ENCODE assay signal across 11 cellular contexts in genomic region chr20:44134897-44135810, GRCh38. TPM values are rescaled to one million over a fixed set of nuclear protein-coding genes. Genes with fewer than 3 reads are reported as not detected.
DNase-seq lines count a peak whose midpoint lies in the region; ATAC-seq and TF ChIP-seq lines count a peak whose summit lies in the region.
"Had no signal": no experiment of that assay in that cellular context is flagged by ENCODE, and none has a peak within 500 bp of the region (broad histone marks: within the 10 kb centered on the region; RNA-seq: fewer than 3 reads in every experiment).

No MANE protein-coding gene starts in this region.

- ATAC-seq in IMR-90 (ENCODE audit: low read depth) (peak; percentile 50), left colon (no peak), HG02798 (IDR thresholded peaks at IDR 0.05; ENCODE audit: poor library complexity, unreplicated experiment) (no peak)
- peak; percentile 49 for ATAC-seq in activated CD8-positive, alpha-beta T cell treated with anti-CD3 and anti-CD28 coated beads, Interleukin-2, amount 10 ng/mL, durations not matched to agents 7 days and 5 days
- ATAC-seq in naive thymus-derived CD4-positive, alpha-beta T cell, result peak; percentile 9

- in situ Hi-C loops in IMR-90 (cut with MboI; ENCODE audit: low sequenced_read_pairs), result no loop called here

- peaks cover 11% of the 10 kb centered on the region for H3K27me3 Mint-ChIP-seq in activated CD8-positive, alpha-beta T cell treated with anti-CD3 and anti-CD28 coated beads, Interleukin-2, amount 10 ng/mL, durations not matched to agents 7 days and 5 days (ENCODE audit: low read depth)
- peaks cover 5 to 11% (median 6%) of the 10 kb centered on the region in 5 donors for H3K27me3 Mint-ChIP-seq in naive thymus-derived CD4-positive, alpha-beta T cell
- H3K27me3 Mint-ChIP-seq: activated T-cell treated with anti-CD3 and anti-CD28 coated beads, Interleukin-2, amount 50 U/mL, for 24 hours had no signal

- peak overlapping the region; percentile 96 for H3K4ac ChIP-seq in IMR-90 (ENCODE audit: low read depth, low read length)

- no peak overlapping the region for H3K56ac ChIP-seq in IMR-90 (ENCODE audit: extremely low read depth, insufficient read depth, low read length)

- peak overlapping the region; percentile 99; the same call in 1 of the 2 replicates for H4K91ac ChIP-seq in IMR-90 (ENCODE audit: insufficient read depth, low read depth, low read length)

- dilution Hi-C loops in IMR-90 (cut with HindIII; ENCODE audit: low sequenced_read_pairs, unreplicated experiment), result no loop called here

- no peaks in the 10 kb centered on the region for H3K9me3 Mint-ChIP-seq in activated CD8-positive, alpha-beta T cell treated with anti-CD3 and anti-CD28 coated beads, Interleukin-2, amount 10 ng/mL, durations not matched to agents 7 days and 5 days (ENCODE audit: insufficient read depth)
- H3K9me3 Mint-ChIP-seq in naive thymus-derived CD4-positive, alpha-beta T cell, result peaks cover 0 to 11% (median 0%) of the 10 kb centered on the region in 11 donors
- H3K9me3 Mint-ChIP-seq: activated T-cell treated with anti-CD3 and anti-CD28 coated beads, Interleukin-2, amount 50 U/mL, for 24 hours had no signal

- no peak for TF ChIP-seq CTCF in GM10266 (IDR thresholded peaks at IDR 0.05; ENCODE audit: control insufficient read depth, insufficient read depth, low read depth, missing control alignments)
- TF ChIP-seq CTCF in IMR-90 (conservative IDR thresholded peaks at IDR 0.05; ENCODE audit: low read depth, low read length), result no peak

- H3K14ac ChIP-seq in IMR-90 (replicated peaks; ENCODE audit: low read depth, low read length), result peak overlapping the region; percentile 44

- H2BK5ac ChIP-seq in IMR-90 (ENCODE audit: low read depth, low read length, poor library complexity, severe bottlenecking), result peak overlapping the region; percentile 69

- H2AK5ac ChIP-seq in IMR-90 (ENCODE audit: low read depth, low read length), result peak overlapping the region; percentile 80; the same call in 1 of the 2 replicates

- H2BK20ac ChIP-seq in IMR-90 (ENCODE audit: low read depth, low read length), result peak overlapping the region; percentile 78

- no peaks in the 10 kb centered on the region for H3K36me3 Mint-ChIP-seq in activated CD8-positive, alpha-beta T cell treated with anti-CD3 and anti-CD28 coated beads, Interleukin-2, amount 10 ng/mL, durations not matched to agents 7 days and 5 days (ENCODE audit: low read depth)
- no peaks in the 10 kb centered on the region for H3K36me3 Mint-ChIP-seq in naive thymus-derived CD4-positive, alpha-beta T cell

- no peaks in the 10 kb centered on the region for H3K36me3 ChIP-seq in IMR-90 (ENCODE audit: control insufficient read depth, insufficient read depth, low read length)
- H3K36me3 ChIP-seq in naive thymus-derived CD4-positive, alpha-beta T cell (ENCODE audit: control insufficient read depth in 2 of 3, insufficient read depth in 3 of 3, low read length in 3 of 3), result no peaks in the 10 kb centered on the region

- H3K4me2 ChIP-seq in IMR-90 (ENCODE audit: low read depth, low read length), result peak overlapping the region; percentile 11; the same call in 1 of the 2 replicates

- H3K27me3 ChIP-seq in IMR-90 (ENCODE audit: control insufficient read depth, insufficient read depth, low read length), result no peaks in the 10 kb centered on the region; the same call in 1 of the 2 replicates
- no peaks in the 10 kb centered on the region for H3K27me3 ChIP-seq in naive thymus-derived CD4-positive, alpha-beta T cell (ENCODE audit: control insufficient read depth in 2 of 2, insufficient read depth in 2 of 2, low read length in 2 of 2)

- H3K18ac ChIP-seq in IMR-90 (ENCODE audit: low read depth, low read length), result peak overlapping the region; percentile 12; the same call in 1 of the 2 replicates

- H4K5ac ChIP-seq in IMR-90 (ENCODE audit: low read depth, low read length), result peak overlapping the region; percentile 29; the same call in 1 of the 2 replicates

- H3K79me1 ChIP-seq in IMR-90 (ENCODE audit: low read depth in 1 of 2, low read length in 2 of 2), result peaks cover 2 to 3% of the 10 kb centered on the region in 2 experiments; a peak in 1 of 4 replicates

- peaks cover 12% of the 10 kb centered on the region for H3K9me1 ChIP-seq in IMR-90 (ENCODE audit: insufficient read depth, low read length)

- H2BK120ac ChIP-seq in IMR-90 (ENCODE audit: low read depth, low read length), result peak overlapping the region; percentile 95

- H4K20me1 ChIP-seq in IMR-90 (ENCODE audit: insufficient read depth, low read length), result no peaks in the 10 kb centered on the region

- H3K4me3 ChIP-seq in IMR-90 (ENCODE audit: insufficient read depth, low read depth, low read length), result no peak overlapping the region
- H3K4me3 ChIP-seq in naive thymus-derived CD4-positive, alpha-beta T cell (ENCODE audit: low read length), result no peak overlapping the region

- no peaks in the 10 kb centered on the region for H3K4me1 Mint-ChIP-seq in activated CD8-positive, alpha-beta T cell treated with anti-CD3 and anti-CD28 coated beads, Interleukin-2, amount 10 ng/mL, durations not matched to agents 7 days and 5 days (ENCODE audit: low read depth)
- H3K4me1 Mint-ChIP-seq in naive thymus-derived CD4-positive, alpha-beta T cell, result peaks cover 0 to 2% (median 0%) of the 10 kb centered on the region in 7 donors

- intact Hi-C loops in IMR-90 (cut with micrococcal nuclease) (loop anchor here (5.0 kb wide), 1 partner anchor 47 kb away; no protein-coding TSS in a partner anchor), left colon (cut with DNase I, micrococcal nuclease) (no loop called here)
- intact Hi-C loops in naive thymus-derived CD4-positive, alpha-beta T cell (cut with micrococcal nuclease), result no loop called here

- H3K27ac Mint-ChIP-seq in activated CD8-positive, alpha-beta T cell treated with anti-CD3 and anti-CD28 coated beads, Interleukin-2, amount 10 ng/mL, durations not matched to agents 7 days and 5 days, result no peak overlapping the region
- H3K27ac Mint-ChIP-seq in naive thymus-derived CD4-positive, alpha-beta T cell, result peak overlapping the region in 5 of 9 donors; percentile 1 to 60 (median 41)
- H3K27ac Mint-ChIP-seq: activated T-cell treated with anti-CD3 and anti-CD28 coated beads, Interleukin-2, amount 50 U/mL, for 24 hours had no signal

- no peak overlapping the region for H3K27ac ChIP-seq in IMR-90 (ENCODE audit: insufficient read depth, low read length)
- no peak overlapping the region for H3K27ac ChIP-seq in naive thymus-derived CD4-positive, alpha-beta T cell (ENCODE audit: low read depth, low read length)

- H3K9ac ChIP-seq in IMR-90 (ENCODE audit: low read depth, low read length), result peak overlapping the region; percentile 50; the same call in 1 of the 2 replicates

- H2AK9ac ChIP-seq in IMR-90 (replicated peaks; ENCODE audit: low read depth, low read length, poor library complexity), result peak overlapping the region; percentile 71

- no peak for TF ChIP-seq POLR2A in IMR-90 (IDR thresholded peaks at IDR 0.05; ENCODE audit: low read depth, low read length)

- DNase-seq in GM10266 (ENCODE audit: extremely low spot score) (peak; percentile 55), IMR-90 (no peak), left colon (no peak), NCI-H146 (lab: John Stamatoyannopoulos, UW) (no peak), nucleus accumbens (lab: John Stamatoyannopoulos, UW) (no peak)
- DNase-seq in activated CD8-positive, alpha-beta T cell treated with anti-CD3 and anti-CD28 coated beads, Interleukin-2, amount 10 ng/mL, durations not matched to agents 7 days and 5 days, result peak; percentile 39
- DNase-seq in naive thymus-derived CD4-positive, alpha-beta T cell, result peak in 5 of 9 donors; percentile 14 to 51 (median 26)
- DNase-seq: activated T-cell treated with anti-CD3 and anti-CD28 coated beads, Interleukin-2, amount 50 U/mL, for 24 hours; effector memory CD4-positive, alpha-beta T cell; EL had no signal

- H2BK15ac ChIP-seq in IMR-90 (ENCODE audit: low read depth, low read length), result peak overlapping the region; percentile 100; the same call in 2 of the 3 replicates

- TF ChIP-seq RAD21 in IMR-90 (IDR thresholded peaks at IDR 0.05; ENCODE audit: low read length), result no peak

- no TSS peak for BruUV-seq in IMR-90 (replicated peaks; lab: Mats Ljungman, UMichigan)

- H3K4me3 Mint-ChIP-seq in activated CD8-positive, alpha-beta T cell treated with anti-CD3 and anti-CD28 coated beads, Interleukin-2, amount 10 ng/mL, durations not matched to agents 7 days and 5 days, result no peak overlapping the region
- H3K4me3 Mint-ChIP-seq in naive thymus-derived CD4-positive, alpha-beta T cell, result no peak overlapping the region
- H3K4me3 Mint-ChIP-seq: activated T-cell treated with anti-CD3 and anti-CD28 coated beads, Interleukin-2, amount 50 U/mL, for 24 hours had no signal

- peak overlapping the region; percentile 83; the same call in 1 of the 2 replicates for H3K23ac ChIP-seq in IMR-90 (ENCODE audit: low read depth, low read length)

- CTCF ChIA-PET in IMR-90 (lab: Yijun Ruan, JAX), result interaction anchor here (0.6 to 1.0 kb wide), 2 partner anchors 47 to 674 kb away, joined by 3 to 4 read pairs; no protein-coding TSS in a partner anchor
- CTCF ChIA-PET in activated CD8-positive, alpha-beta T cell treated with anti-CD3 and anti-CD28 coated beads, Interleukin-2, amount 10 ng/mL, durations not matched to agents 7 days and 5 days (lab: Charles Lee), result interaction anchor here (1.0 to 3.9 kb wide), 5 partner anchors 18 to 176 kb away, joined by 3 to 19 read pairs (median 5); partner anchors contain the start of gene FITM2
- CTCF ChIA-PET in naive thymus-derived CD4-positive, alpha-beta T cell (lab: Charles Lee), result interaction anchor here (0.7 to 1.0 kb wide), 3 partner anchors 56 to 82 kb away, joined by 3 read pairs; no protein-coding TSS in a partner anchor

- H4K8ac ChIP-seq in IMR-90 (ENCODE audit: low read depth in 2 of 2, low read length in 2 of 2), result peak overlapping the region; percentile 39 to 88; a peak in 3 of 4 replicates

- H3K4me1 ChIP-seq in IMR-90 (ENCODE audit: control insufficient read depth, insufficient read depth, low read length), result peaks cover 12% of the 10 kb centered on the region
- H3K4me1 ChIP-seq in naive thymus-derived CD4-positive, alpha-beta T cell (ENCODE audit: control insufficient read depth in 2 of 2, insufficient read depth in 2 of 2, low read length in 2 of 2), result no peaks in the 10 kb centered on the region

- WGBS in IMR-90 (ENCODE audit: extremely low coverage in 2 of 2, insufficient read length in 1 of 2), 2 experiments, result 75% methylated on average over 2 of the region's 10 CpGs; no CpG with 5 or more reads in 1 of the 2 experiments

- 0 out of 2 replicates have a peak, but pooled peaks cover 2% of the 10 kb centered on the region for H3K9me3 ChIP-seq in IMR-90 (ENCODE audit: control insufficient read depth, insufficient read depth, low read length)
- no peaks in the 10 kb centered on the region for H3K9me3 ChIP-seq in naive thymus-derived CD4-positive, alpha-beta T cell (ENCODE audit: control insufficient read depth in 2 of 3, low read length in 3 of 3)

- POLR2A ChIA-PET in IMR-90 (lab: Charles Lee; ENCODE audit: unreplicated experiment), result no interaction called here
- POLR2A ChIA-PET in activated CD8-positive, alpha-beta T cell treated with anti-CD3 and anti-CD28 coated beads, Interleukin-2, amount 10 ng/mL, durations not matched to agents 7 days and 5 days (lab: Charles Lee), result interaction anchor here (0.7 kb wide), 1 partner anchor 21 kb away, joined by 3 read pairs; no protein-coding TSS in a partner anchor
- POLR2A ChIA-PET in naive thymus-derived CD4-positive, alpha-beta T cell (lab: Charles Lee), result no interaction called here

- H2AFZ ChIP-seq in IMR-90 (replicated peaks; ENCODE audit: low read length, poor library complexity), result peak overlapping the region; percentile 23

RNA-seq across cellular contexts. Expression of gene JPH2, which starts 51.8 kb away (rescaled TPM):
- total RNA-seq in IMR-90 (2012; rRNA removed), result 0.54 and 0.83 TPM in 2 replicates
- 0.44 TPM in 2 replicates for polyA plus RNA-seq in IMR-90 (2012; rRNA removed)
- polyA plus RNA-seq in IMR-90 (2012; cell fraction: cytosol; rRNA removed), result 0.31 and 0.60 TPM in 2 replicates
- 0.40 and 0.71 TPM in 2 replicates for polyA plus RNA-seq in IMR-90 (2012; cell fraction: nucleus; rRNA removed; ENCODE audit: low replicate concordance)
- total RNA-seq in activated CD8-positive, alpha-beta T cell treated with anti-CD3 and anti-CD28 coated beads, Interleukin-2, amount 10 ng/mL, durations not matched to agents 7 days and 5 days, result under 1 TPM in 1 of 2 experiments, not detected in 1; 0.10 TPM
- total RNA-seq in naive thymus-derived CD4-positive, alpha-beta T cell, result under 1 TPM in 2 of 5 experiments, not detected in 3; 0.07 to 0.17 TPM
- not detected for polyA plus RNA-seq in naive thymus-derived CD4-positive, alpha-beta T cell
- total RNA-seq in left colon, result 10 to 100 TPM in 1 of 2 donors, under 1 TPM in 1; 0.92 to 12.9 TPM

Comparison
In these comparisons a context has a peak if more than half of its experiments do, and no peak if none do; other contexts are left out.
1. DNase-seq: peak in GM10266 (single experiment), activated CD8-positive, alpha-beta T cell treated with anti-CD3 and anti-CD28 coated beads, Interleukin-2, amount 10 ng/mL, durations not matched to agents 7 days and 5 days (single experiment) and naive thymus-derived CD4-positive, alpha-beta T cell (5 of 9); none in IMR-90 (single experiment), left colon (0 of 2), NCI-H146 (single experiment) and nucleus accumbens (0 of 56).
2. ATAC-seq: peak in IMR-90 (single experiment), activated CD8-positive, alpha-beta T cell treated with anti-CD3 and anti-CD28 coated beads, Interleukin-2, amount 10 ng/mL, durations not matched to agents 7 days and 5 days (single experiment) and naive thymus-derived CD4-positive, alpha-beta T cell (single experiment); none in left colon (single experiment) and HG02798 (single experiment).